In genomic region chr4:111174331-111174730, GRCh38 we compare ENCODE assay signal across 20 cellular contexts.
DNase-seq lines count a peak whose midpoint lies in the region; ATAC-seq and TF ChIP-seq lines count a peak whose summit lies in the region.
"Had no signal": no experiment of that assay in that cellular context is flagged by ENCODE, and none has a peak within 500 bp of the region (broad histone marks: within the 10 kb centered on the region; RNA-seq: fewer than 3 reads in every experiment).

No MANE protein-coding gene starts in this region.

- H3K27ac ChIP-seq in HEK293 (ENCODE audit: extremely low read depth, low read depth, low read length), result no peak overlapping the region

- H3K4me3 ChIP-seq in HEK293 (ENCODE audit: low read depth, low read length) (no peak overlapping the region), fibroblast of the aortic adventitia (ENCODE audit: low read depth, low read length) (no peak overlapping the region)
- H3K4me3 ChIP-seq: MG63 had no signal

- H3K4me1 ChIP-seq in HEK293 (ENCODE audit: control insufficient read depth, insufficient read depth, low read length), result no peaks in the 10 kb centered on the region

- TF ChIP-seq CTCF in HEK293 (tag by site-specific recombination; IDR thresholded peaks at IDR 0.05), result no peak
- TF ChIP-seq CTCF in fibroblast of the aortic adventitia (IDR thresholded peaks at IDR 0.05; ENCODE audit: insufficient read depth, low read length), result no peak

- no peaks in the 10 kb centered on the region for H3K9me3 Mint-ChIP-seq in activated naive CD4-positive, alpha-beta T cell treated with anti-CD3 and anti-CD28 coated beads, Interleukin-2, amount 10 ng/mL, durations not matched to agents 7 days and 5 days

- POLR2A ChIA-PET in HEK293 (lab: Yijun Ruan, JAX), result no interaction called here

- CTCF ChIA-PET in HEK293 (lab: Yijun Ruan, JAX), result interaction anchor here (0.6 to 2.0 kb wide), 2 partner anchors 10 to 289 kb away, joined by 3 to 6 read pairs; no protein-coding TSS in a partner anchor
- CTCF ChIA-PET in activated naive CD4-positive, alpha-beta T cell treated with anti-CD3 and anti-CD28 coated beads, Interleukin-2, amount 10 ng/mL, durations not matched to agents 7 days and 5 days (lab: Charles Lee), result no interaction called here

- ATAC-seq in GM19023 (IDR thresholded peaks at IDR 0.05; ENCODE audit: unreplicated experiment), result no peak
- ATAC-seq: CD8-positive, alpha-beta T cell had no signal

- H3K9me3 ChIP-seq in HEK293 (ENCODE audit: control insufficient read depth, insufficient read depth, low read depth, low read length), result no peaks in the 10 kb centered on the region
- H3K9me3 ChIP-seq: MG63, SK-N-SH had no signal

- DNase-seq in NCI-H226, result peak; percentile 28
- peak; percentile 10 for DNase-seq in fibroblast of the aortic adventitia (ENCODE audit: low read depth)
- no peak for DNase-seq in activated naive CD4-positive, alpha-beta T cell treated with anti-CD3 and anti-CD28 coated beads, Interleukin-2, amount 10 ng/mL, durations not matched to agents 7 days and 5 days
- no peak for DNase-seq in NCI-H187 (lab: John Stamatoyannopoulos, UW)
- DNase-seq in amygdala (lab: John Stamatoyannopoulos, UW), result no peak
- DNase-seq: AML-193; C1 segment of cervical spinal cord; Calu3; CD8-positive, alpha-beta T cell; DMS153; H7; Karpas-422; MG63; NCI-H1417; NCI-H187 treated with DMSO at 0.1 percent for 48 hours; NCI-H510A; SIG-M5; SK-N-SH had no signal

- H3K36me3 ChIP-seq in HEK293 (ENCODE audit: control insufficient read depth in 2 of 2, insufficient read depth in 1 of 2, low read length in 2 of 2), result no peaks in the 10 kb centered on the region
- H3K36me3 ChIP-seq: MG63 had no signal

- no peak overlapping the region for H3K4me3 Mint-ChIP-seq in activated naive CD4-positive, alpha-beta T cell treated with anti-CD3 and anti-CD28 coated beads, Interleukin-2, amount 10 ng/mL, durations not matched to agents 7 days and 5 days
- H3K4me3 Mint-ChIP-seq: CD8-positive, alpha-beta T cell had no signal

- H3K27ac Mint-ChIP-seq in activated naive CD4-positive, alpha-beta T cell treated with anti-CD3 and anti-CD28 coated beads, Interleukin-2, amount 10 ng/mL, durations not matched to agents 7 days and 5 days, result no peak overlapping the region
- H3K27ac Mint-ChIP-seq: CD8-positive, alpha-beta T cell had no signal

- no peaks in the 10 kb centered on the region for H3K27me3 Mint-ChIP-seq in activated naive CD4-positive, alpha-beta T cell treated with anti-CD3 and anti-CD28 coated beads, Interleukin-2, amount 10 ng/mL, durations not matched to agents 7 days and 5 days

- no peaks in the 10 kb centered on the region for H3K36me3 Mint-ChIP-seq in activated naive CD4-positive, alpha-beta T cell treated with anti-CD3 and anti-CD28 coated beads, Interleukin-2, amount 10 ng/mL, durations not matched to agents 7 days and 5 days
- H3K36me3 Mint-ChIP-seq: CD8-positive, alpha-beta T cell had no signal

- no peaks in the 10 kb centered on the region for H3K4me1 Mint-ChIP-seq in activated naive CD4-positive, alpha-beta T cell treated with anti-CD3 and anti-CD28 coated beads, Interleukin-2, amount 10 ng/mL, durations not matched to agents 7 days and 5 days

TF ChIP-seq in HEK293, 187 proteins besides CTCF, POLR2A, EP300 and RAD21:
- no peak for TF ChIP-seq ZNF549 (tag by site-specific recombination; IDR thresholded peaks at IDR 0.05)
- TF ChIP-seq SCRT2 (tag by site-specific recombination; IDR thresholded peaks at IDR 0.05), result 0 out of 2 replicates have a peak, but pooled peaks have one; percentile 12
- TF ChIP-seq ZSCAN30 (tag by site-specific recombination; IDR thresholded peaks at IDR 0.05), result no peak
- TF ChIP-seq ZNF133 (tag by site-specific recombination; IDR thresholded peaks at IDR 0.05), result no peak
- no peak for TF ChIP-seq KLF7 (tag by site-specific recombination; IDR thresholded peaks at IDR 0.05; ENCODE audit: borderline replicate concordance)
- no peak for TF ChIP-seq ZXDB (tag by site-specific recombination; IDR thresholded peaks at IDR 0.05)
- TF ChIP-seq ZNF433 (tag by site-specific recombination; IDR thresholded peaks at IDR 0.05; ENCODE audit: low read depth), result no peak
- TF ChIP-seq ZNF658 (tag by site-specific recombination; IDR thresholded peaks at IDR 0.05), result no peak
TF ChIP-seq in HEK293: peak in this region for 1.

Comparison
In these comparisons a context has a peak if more than half of its experiments do, and no peak if none do; other contexts are left out.
1. DNase-seq: peak in NCI-H226 (single experiment) and fibroblast of the aortic adventitia (single experiment); none in activated naive CD4-positive, alpha-beta T cell treated with anti-CD3 and anti-CD28 coated beads, Interleukin-2, amount 10 ng/mL, durations not matched to agents 7 days and 5 days (single experiment), NCI-H187 (0 of 2) and amygdala (0 of 56).